16 cellular contexts compared by ENCODE assay signal in genomic region chr2:177329035-177329434, GRCh38.
"Had no signal": no experiment of that assay in that cellular context is flagged by ENCODE, and none has a peak within 500 bp of the region (broad histone marks: within the 10 kb centered on the region; RNA-seq: fewer than 3 reads in every experiment).

No MANE protein-coding gene starts in this region.

- H3K27ac Mint-ChIP-seq: brain; effector memory CD8-positive, alpha-beta T cell; natural killer cell; stimulated activated effector memory CD8-positive, alpha-beta T cell treated with anti-CD3 and anti-CD28 coated beads, Interleukin-12 subunit alpha, Interleukin-12 subunit beta, amount 100 ng/mL, for 72 hours; T-helper 1 cell treated with Interleukin-12 subunit alpha and Interleukin-12 subunit beta and Interleukin-4 antibody, amounts not matched to agents 30 μg/mL and 1 μg/mL, for 36 hours had no signal

- H3K9me3 Mint-ChIP-seq: activated T-cell treated with anti-CD3 and anti-CD28 coated beads, Interleukin-2, amount 50 U/mL, for 4 hours; brain; effector memory CD8-positive, alpha-beta T cell; natural killer cell; stimulated activated effector memory CD8-positive, alpha-beta T cell treated with anti-CD3 and anti-CD28 coated beads, Interleukin-12 subunit alpha, Interleukin-12 subunit beta, amount 100 ng/mL, for 72 hours; T-helper 1 cell treated with Interleukin-12 subunit alpha and Interleukin-12 subunit beta and Interleukin-4 antibody, amounts not matched to agents 30 μg/mL and 1 μg/mL, for 36 hours had no signal

- ATAC-seq: effector memory CD8-positive, alpha-beta T cell; gastroesophageal sphincter; left lobe of liver; natural killer cell; stimulated activated effector memory CD8-positive, alpha-beta T cell treated with anti-CD3 and anti-CD28 coated beads, Interleukin-12 subunit alpha, Interleukin-12 subunit beta, amount 100 ng/mL, for 72 hours had no signal

- H3K36me3 Mint-ChIP-seq: brain; natural killer cell; stimulated activated effector memory CD8-positive, alpha-beta T cell treated with anti-CD3 and anti-CD28 coated beads, Interleukin-12 subunit alpha, Interleukin-12 subunit beta, amount 100 ng/mL, for 72 hours had no signal

- H3K4me3 Mint-ChIP-seq: activated T-cell treated with anti-CD3 and anti-CD28 coated beads, Interleukin-2, amount 50 U/mL, for 4 hours; brain; effector memory CD8-positive, alpha-beta T cell; natural killer cell; stimulated activated effector memory CD8-positive, alpha-beta T cell treated with anti-CD3 and anti-CD28 coated beads, Interleukin-12 subunit alpha, Interleukin-12 subunit beta, amount 100 ng/mL, for 72 hours; T-helper 1 cell treated with Interleukin-12 subunit alpha and Interleukin-12 subunit beta and Interleukin-4 antibody, amounts not matched to agents 30 μg/mL and 1 μg/mL, for 36 hours had no signal

- H3K4me1 Mint-ChIP-seq: stimulated activated effector memory CD8-positive, alpha-beta T cell treated with anti-CD3 and anti-CD28 coated beads, Interleukin-12 subunit alpha, Interleukin-12 subunit beta, amount 100 ng/mL, for 72 hours had no signal

- DNase-seq: activated CD4-positive, alpha-beta T cell treated with anti-CD3 and anti-CD28 coated beads for 4 hours; activated gamma-delta T cell; activated T-cell treated with anti-CD3 and anti-CD28 coated beads, Interleukin-2, amount 50 U/mL, for 4 hours; amygdala; effector memory CD8-positive, alpha-beta T cell; islet precursor cell; mammary epithelial cell; mucosa of descending colon; natural killer cell; substantia nigra; trophoblast cell had no signal

- H3K27me3 Mint-ChIP-seq: brain; effector memory CD8-positive, alpha-beta T cell had no signal
